In the genomic region with DNA sequence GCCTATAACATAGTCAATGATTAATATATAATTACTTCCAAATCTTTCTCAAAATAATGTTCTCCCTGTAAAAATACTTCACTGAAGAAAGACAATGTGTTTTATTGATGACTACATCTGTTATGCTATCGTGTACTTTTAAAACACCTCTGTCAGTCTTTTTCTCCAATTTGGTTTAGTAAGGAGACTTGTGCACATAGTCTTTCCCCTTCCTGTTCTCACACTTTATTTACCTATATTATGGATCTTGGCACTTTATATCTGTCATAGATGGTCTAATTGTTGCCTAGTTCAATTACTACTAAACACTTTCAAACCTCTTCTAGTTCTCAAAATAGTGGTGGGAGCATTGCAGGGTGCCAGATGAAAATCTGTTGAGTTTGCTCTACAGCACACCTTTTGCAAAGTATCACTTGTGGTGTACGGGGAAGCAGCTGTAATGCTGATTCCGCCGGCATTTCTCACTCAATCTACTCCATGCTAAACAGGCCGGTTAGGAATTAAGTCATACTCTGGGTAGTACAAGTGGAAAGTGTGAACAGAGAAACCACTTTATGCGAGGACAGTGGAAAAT, we compare ENCODE assay signal across 8 cellular contexts. TPM values are rescaled to one million over a fixed set of nuclear protein-coding genes. Genes with fewer than 3 reads are reported as not detected.
DNase-seq lines count a peak whose midpoint lies in the region; ATAC-seq, FAIRE-seq and TF ChIP-seq lines count a peak whose summit lies in the region.

No MANE protein-coding gene starts in this region.

- no peak overlapping the region for H3K27ac Mint-ChIP-seq in CD8-positive, alpha-beta T cell

- peaks cover under 1% of the 10 kb centered on the region for H3K36me3 Mint-ChIP-seq in CD8-positive, alpha-beta T cell

- H3K36me3 ChIP-seq in CD8-positive, alpha-beta T cell (ENCODE audit: insufficient read depth, low read length) = no peaks in the 10 kb centered on the region
- H3K36me3 ChIP-seq in GM12878 (ENCODE audit: control insufficient read depth in 2 of 2, insufficient read depth in 2 of 2, low read length in 1 of 2) = no peaks in the 10 kb centered on the region
- no peaks in the 10 kb centered on the region for H3K36me3 ChIP-seq in muscle layer of duodenum (ENCODE audit: control insufficient read depth in 1 of 2, insufficient read depth in 2 of 2, low read length in 2 of 2)
- H3K36me3 ChIP-seq in testis (ENCODE audit: low read depth, missing control alignments) = no peaks in the 10 kb centered on the region

- no peaks in the 10 kb centered on the region for H3K79me2 ChIP-seq in GM12878 (ENCODE audit: control insufficient read depth, insufficient read depth, low read length)

- no peak for TF ChIP-seq RAD21 in GM12878 (IDR thresholded peaks at IDR 0.05; ENCODE audit: insufficient read depth, low read depth, low read length)

- peaks cover 16% of the 10 kb centered on the region for H3K4me1 Mint-ChIP-seq in CD8-positive, alpha-beta T cell (ENCODE audit: low read depth)

- FAIRE-seq in GM12878 (lab: Jason Lieb, UNC) = no peak

- in situ Hi-C loops in GM12878 (cut with MboI) = no loop called here
- in situ Hi-C loops in ACHN (cut with HindIII; ENCODE audit: low pct_ligation_motif_present, low pct_unique_long_range_greater_than_20kb, low sequenced_read_pairs) = no loop called here

- H3K27me3 Mint-ChIP-seq in CD8-positive, alpha-beta T cell (ENCODE audit: low read depth) = peaks cover 44% of the 10 kb centered on the region

- 26% methylated on average over 6 of the region's 6 CpGs for WGBS in GM12878 (ENCODE audit: insufficient coverage, insufficient replicate concordance, low lambda C conversion rate, missing lambda C conversion rate)
- WGBS in testis, 2 donors = 12 to 13% methylated on average over 6 of the region's 6 CpGs

- no peak overlapping the region for H3K27ac ChIP-seq in CD8-positive, alpha-beta T cell (ENCODE audit: low read depth, low read length)
- H3K27ac ChIP-seq in GM12878 (ENCODE audit: control insufficient read depth, insufficient read depth) (no peak overlapping the region), muscle layer of duodenum (ENCODE audit: low read length) (no peak overlapping the region), testis (no peak overlapping the region)

- peaks cover 35% of the 10 kb centered on the region for H3K27me3 ChIP-seq in CD8-positive, alpha-beta T cell (ENCODE audit: insufficient read depth, low read length)
- H3K27me3 ChIP-seq in GM12878 (replicated peaks in 1 of 2; ENCODE audit: control insufficient read depth in 2 of 2, insufficient read depth in 2 of 2, low read length in 1 of 2) (peaks cover 6 to 16% of the 10 kb centered on the region in 2 experiments), muscle layer of duodenum (ENCODE audit: low read depth, low read length) (peaks cover 39% of the 10 kb centered on the region), testis (no peaks in the 10 kb centered on the region)

- no peak for TF ChIP-seq CTCF in CD8-positive, alpha-beta T cell (IDR thresholded peaks at IDR 0.05)
- TF ChIP-seq CTCF in GM12878 (IDR thresholded peaks at IDR 0.05 in 2 of 3, conservative IDR thresholded peaks at IDR 0.05 in 1 of 3; ENCODE audit: control insufficient read depth in 2 of 3, extremely low read depth in 1 of 3, insufficient read depth in 1 of 3, low read depth in 3 of 3, low read length in 3 of 3) (no peak), testis (IDR thresholded peaks at IDR 0.05) (no peak)

- H3K9me3 ChIP-seq in CD8-positive, alpha-beta T cell (ENCODE audit: low read length) = no peaks in the 10 kb centered on the region
- H3K9me3 ChIP-seq in GM12878 (replicated peaks; ENCODE audit: control insufficient read depth, insufficient read depth, low read length) (no peaks in the 10 kb centered on the region; the same call in 2 of the 3 replicates), muscle layer of duodenum (ENCODE audit: control insufficient read depth in 1 of 2, low read length in 2 of 2) (no peaks in the 10 kb centered on the region), testis (no peaks in the 10 kb centered on the region)

- H4K20me1 ChIP-seq in GM12878 (ENCODE audit: control insufficient read depth, insufficient read depth) = no peaks in the 10 kb centered on the region

- no TSS peak for BruUV-seq in GM12878 (replicated peaks; lab: Mats Ljungman, UMichigan)

- no peak for ATAC-seq in CD8-positive, alpha-beta T cell
- ATAC-seq in HG02852 (IDR thresholded peaks at IDR 0.05; ENCODE audit: unreplicated experiment) (peak; percentile 8), GM12878 (peak; percentile 4), GM19455 (IDR thresholded peaks at IDR 0.05; ENCODE audit: unreplicated experiment) (no peak)

- CTCF ChIA-PET in CD8-positive, alpha-beta T cell (lab: Charles Lee) = interaction anchor here (0.6 kb wide), 1 partner anchor 115 kb away, joined by 3 read pairs; no protein-coding TSS in a partner anchor
- CTCF ChIA-PET in GM12878 (lab: Yijun Ruan, JAX) = no interaction called here

- TF ChIP-seq POLR2A in GM12878 (IDR thresholded peaks at IDR 0.05; ENCODE audit: low read depth, low read length) (no peak), testis (IDR thresholded peaks at IDR 0.05) (no peak)

- peak overlapping the region; percentile 98 for H3K4me2 ChIP-seq in GM12878 (ENCODE audit: control insufficient read depth, insufficient read depth)

- RAD21 ChIA-PET in GM12878 (lab: Charles Lee; ENCODE audit: unreplicated experiment) = no interaction called here

- no peaks in the 10 kb centered on the region for H3K9me3 Mint-ChIP-seq in CD8-positive, alpha-beta T cell

- peak overlapping the region; percentile 73 for H3K4me3 Mint-ChIP-seq in CD8-positive, alpha-beta T cell

- no peak for DNase-seq in CD8-positive, alpha-beta T cell
- DNase-seq in GM12878 (ENCODE audit: low read depth, low spot score) (no peak), ACHN (no peak), testis (no peak)
- DNase-seq in activated CD8-positive, alpha-beta memory T cell treated with anti-CD3 and anti-CD28 coated beads, Interleukin-2, amount 50 U/mL, for 4 hours = no peak

- SMC1A ChIA-PET in GM12878 (lab: Charles Lee; ENCODE audit: uncharacterized antibody, unreplicated experiment) = no interaction called here

- H2AFZ ChIP-seq in GM12878 (ENCODE audit: control insufficient read depth, low read depth, low read length) = no peak overlapping the region

- H3K9ac ChIP-seq in GM12878 (ENCODE audit: control insufficient read depth, insufficient read depth, low read length) = no peak overlapping the region

- intact Hi-C loops in CD8-positive, alpha-beta T cell (cut with DNase I, micrococcal nuclease) = loop anchor here (10.0 kb wide), 2 partner anchors 272 to 408 kb away; partner anchors contain the start of genes PPP2R3C (in 2 of the 2), PRORP (in 2 of the 2) and RALGAPA1 (in 1 of the 2)
- intact Hi-C loops in GM12878 (cut with micrococcal nuclease; ENCODE audit: unreplicated experiment) = loop anchor here (10.0 kb wide), 1 partner anchor 152 kb away; no protein-coding TSS in a partner anchor
- intact Hi-C loops in testis (cut with DNase I; ENCODE audit: low total_unique reads) = no loop called here

- peak overlapping the region; percentile 54 for H3K4me3 ChIP-seq in CD8-positive, alpha-beta T cell (ENCODE audit: low read depth, low read length)
- H3K4me3 ChIP-seq in GM12878 = peak overlapping the region; percentile 70; the same call in 1 of the 2 replicates
- H3K4me3 ChIP-seq in muscle layer of duodenum (ENCODE audit: low read depth in 1 of 2, low read length in 2 of 2) = peak overlapping the region; percentile 50 to 84
- peak overlapping the region in 1 of 2 donors; percentile 64 for H3K4me3 ChIP-seq in testis

- POLR2A ChIA-PET in CD8-positive, alpha-beta T cell (lab: Charles Lee) = interaction anchor here (1.5 kb wide), 1 partner anchor 10 kb away, joined by 4 read pairs; no protein-coding TSS in a partner anchor
- POLR2A ChIA-PET in GM12878 (lab: Charles Lee) = interaction anchor here (0.6 kb wide), 1 partner anchor 8 kb away, joined by 8 read pairs; no protein-coding TSS in a partner anchor

- no peak for TF ChIP-seq EP300 in GM12878 (IDR thresholded peaks at IDR 0.05; ENCODE audit: borderline replicate concordance in 1 of 2, control insufficient read depth in 1 of 2, low read depth in 2 of 2, low read length in 2 of 2)

- H3K4me1 ChIP-seq in CD8-positive, alpha-beta T cell (ENCODE audit: insufficient read depth, low read length) = peaks cover 19% of the 10 kb centered on the region
- peaks cover 8% of the 10 kb centered on the region for H3K4me1 ChIP-seq in GM12878 (ENCODE audit: control insufficient read depth, insufficient read depth, low read length)
- H3K4me1 ChIP-seq in muscle layer of duodenum (ENCODE audit: control insufficient read depth in 1 of 2, insufficient read depth in 2 of 2, low read length in 2 of 2) = peaks cover 0 to 29% of the 10 kb centered on the region in 2 donors
- H3K4me1 ChIP-seq in testis = peaks cover 17% of the 10 kb centered on the region

TF ChIP-seq in GM12878, 131 proteins besides CTCF, POLR2A, EP300 and RAD21 (continues in another document):
- TF ChIP-seq SREBF1 (IDR thresholded peaks at IDR 0.05; ENCODE audit: low read length) = no peak
- TF ChIP-seq SIN3A (IDR thresholded peaks at IDR 0.05; ENCODE audit: low read depth, low read length) = no peak

RNA-seq across cellular contexts. Expression of gene INSM2, which starts 1.1 kb away (rescaled TPM):
- not detected for total RNA-seq in CD8-positive, alpha-beta T cell
- 0.13 TPM in 1 of 2 replicates, not detected in the other for total RNA-seq in GM12878 (2013; cell fraction: nucleolus; rRNA removed)
- total RNA-seq in GM12878 (2014; rRNA removed) (not detected in 2 replicates), GM12878 (2014; rRNA removed; fragmentation: Illumina TruSeq; extraction: Trizol) (not detected in 2 replicates), GM12878 (2021) (not detected in 2 replicates), testis (1 to 10 TPM; 2.3 to 2.4 TPM)
- not detected for polyA plus RNA-seq in GM12878 (2011; ENCODE audit: low read depth)
- polyA plus RNA-seq in GM12878 (2011; rRNA removed) (not detected in 2 replicates), GM12878 (2014; fragmentation: Illumina TruSeq; extraction: Trizol) (0.05 TPM in 1 of 2 replicates, not detected in the other), GM12878 (2014; fragmentation: Nextera tagmentation; extraction: Ambion mirVana) (not detected), GM12878 (2014; rRNA removed) (0.06 TPM in 1 of 2 replicates, not detected in the other), GM12878 (2016; fragmentation: Nextera tagmentation; extraction: Ambion mirVana) (not detected), testis (ENCODE audit: insufficient read depth, low read depth, low replicate concordance) (0.55 TPM)
- not detected in 2 replicates for polyA plus RNA-seq in GM12878 (2011; cell fraction: cytosol; rRNA removed)
- polyA plus RNA-seq in GM12878 (2011; cell fraction: nucleus; rRNA removed) = 0.09 TPM in 1 of 2 replicates, not detected in the other
- not detected in 2 replicates for polyA plus RNA-seq in GM12878 (2012)
- polyA minus RNA-seq in GM12878 (2011; rRNA and poly(A)+ RNA removed) = not detected in 2 replicates
- polyA minus RNA-seq in GM12878 (2011; cell fraction: cytosol; rRNA and poly(A)+ RNA removed) = not detected in 2 replicates
- not detected in 2 replicates for polyA minus RNA-seq in GM12878 (2011; cell fraction: nucleus; rRNA and poly(A)+ RNA removed)

Comparison
In these comparisons a context has a peak if more than half of its experiments do, and no peak if none do; other contexts are left out.
1. ATAC-seq: peak in HG02852 (single experiment) and GM12878 (single experiment); none in CD8-positive, alpha-beta T cell (single experiment) and GM19455 (single experiment).